8 cellular contexts compared by ENCODE assay signal in genomic region chr17:63740464-63741181, GRCh38. TPM values are rescaled to one million over a fixed set of nuclear protein-coding genes. Genes with fewer than 3 reads are reported as not detected.
DNase-seq lines count a peak whose midpoint lies in the region; ATAC-seq and TF ChIP-seq lines count a peak whose summit lies in the region.

No MANE protein-coding gene starts in this region.

- no peak for ATAC-seq in activated CD8-positive, alpha-beta memory T cell treated with anti-CD3 and anti-CD28 coated beads, Interleukin-2, amount 10 ng/mL, durations not matched to agents 7 days and 5 days
- ATAC-seq in upper lobe of right lung = peak; percentile 1

- peaks cover 26% of the 10 kb centered on the region for H3K4me1 Mint-ChIP-seq in activated CD8-positive, alpha-beta memory T cell treated with anti-CD3 and anti-CD28 coated beads, Interleukin-2, amount 10 ng/mL, durations not matched to agents 7 days and 5 days

- CTCF ChIA-PET in activated CD8-positive, alpha-beta memory T cell treated with anti-CD3 and anti-CD28 coated beads, Interleukin-2, amount 10 ng/mL, durations not matched to agents 7 days and 5 days (lab: Charles Lee) = interaction anchor here (0.8 to 1.7 kb wide), 7 partner anchors 30 to 129 kb away, joined by 3 to 9 read pairs (median 3); partner anchors contain the start of genes CCDC47 and DDX42

- peaks cover 10% of the 10 kb centered on the region for H3K36me3 Mint-ChIP-seq in activated CD8-positive, alpha-beta memory T cell treated with anti-CD3 and anti-CD28 coated beads, Interleukin-2, amount 10 ng/mL, durations not matched to agents 7 days and 5 days

- peak overlapping the region; percentile 95 for H3K4me3 ChIP-seq in upper lobe of right lung

- intact Hi-C loops in upper lobe of right lung (cut with DNase I) = no loop called here

- H3K27ac ChIP-seq in upper lobe of right lung = peak overlapping the region; percentile 96

- H3K9me3 ChIP-seq in upper lobe of right lung = no peaks in the 10 kb centered on the region

- no peaks in the 10 kb centered on the region for H3K27me3 ChIP-seq in upper lobe of right lung

- H3K27ac Mint-ChIP-seq in activated CD8-positive, alpha-beta memory T cell treated with anti-CD3 and anti-CD28 coated beads, Interleukin-2, amount 10 ng/mL, durations not matched to agents 7 days and 5 days = peak overlapping the region; percentile 89

- no peaks in the 10 kb centered on the region for H3K27me3 Mint-ChIP-seq in activated CD8-positive, alpha-beta memory T cell treated with anti-CD3 and anti-CD28 coated beads, Interleukin-2, amount 10 ng/mL, durations not matched to agents 7 days and 5 days

- no peak for TF ChIP-seq CTCF in upper lobe of right lung (IDR thresholded peaks at IDR 0.05)

- peaks cover 10% of the 10 kb centered on the region for H3K36me3 ChIP-seq in upper lobe of right lung

- DNase-seq in activated CD8-positive, alpha-beta memory T cell treated with anti-CD3 and anti-CD28 coated beads, Interleukin-2, amount 10 ng/mL, durations not matched to agents 7 days and 5 days = no peak
- no peak for DNase-seq in activated CD8-positive, alpha-beta memory T cell treated with anti-CD3 and anti-CD28 coated beads, Interleukin-2, amount 50 U/mL, for 4 hours
- DNase-seq in NCI-H460 (ENCODE audit: extremely low read depth, low read depth) = peak; percentile 4
- DNase-seq in cerebellum (ENCODE audit: low spot score) = peak; percentile 8
- DNase-seq in medulla oblongata (ENCODE audit: extremely low spot score) = peak; percentile 31
- DNase-seq in upper lobe of right lung = no peak
- DNase-seq in activated CD8-positive, alpha-beta memory T cell treated with anti-CD3 and anti-CD28 coated beads for 24 hours = no peak
- DNase-seq in Ammon's horn (ENCODE audit: low spot score) = no peak

- peak overlapping the region; percentile 94 for H3K4me3 Mint-ChIP-seq in activated CD8-positive, alpha-beta memory T cell treated with anti-CD3 and anti-CD28 coated beads, Interleukin-2, amount 10 ng/mL, durations not matched to agents 7 days and 5 days

- no peaks in the 10 kb centered on the region for H3K9me3 Mint-ChIP-seq in activated CD8-positive, alpha-beta memory T cell treated with anti-CD3 and anti-CD28 coated beads, Interleukin-2, amount 10 ng/mL, durations not matched to agents 7 days and 5 days (ENCODE audit: low read depth)

- H3K4me1 ChIP-seq in upper lobe of right lung = peaks cover 12% of the 10 kb centered on the region

RNA-seq across cellular contexts. Expression of gene STRADA, which starts 1.0 kb away (rescaled TPM):
- 10 to 100 TPM; 59.9 to 76.8 TPM for total RNA-seq in activated CD8-positive, alpha-beta memory T cell treated with anti-CD3 and anti-CD28 coated beads, Interleukin-2, amount 10 ng/mL, durations not matched to agents 7 days and 5 days
- 21.2 and 28.9 TPM in 2 replicates for total RNA-seq in NCI-H460 (2014; rRNA removed; shearing (Covaris generic))
- polyA plus RNA-seq in NCI-H460 (2014; cell fraction: nucleus; rRNA removed) = 63.4 and 72.6 TPM in 2 replicates
- total RNA-seq in cerebellum (47.6 TPM), upper lobe of right lung (30.2 TPM)

RNA-seq across cellular contexts. Expression of gene CCDC47, which starts 32.8 kb away (rescaled TPM):
- total RNA-seq in activated CD8-positive, alpha-beta memory T cell treated with anti-CD3 and anti-CD28 coated beads, Interleukin-2, amount 10 ng/mL, durations not matched to agents 7 days and 5 days = 10 to 100 TPM; 55.7 to 71.1 TPM
- total RNA-seq in NCI-H460 (2014; rRNA removed; shearing (Covaris generic)) = 66.5 and 79.2 TPM in 2 replicates
- 58.0 and 72.9 TPM in 2 replicates for polyA plus RNA-seq in NCI-H460 (2014; cell fraction: nucleus; rRNA removed)
- 41.0 TPM for total RNA-seq in cerebellum
- 91.4 TPM for total RNA-seq in upper lobe of right lung

RNA-seq across cellular contexts. Expression of gene DDX42, which starts 33.3 kb away (rescaled TPM):
- 100 to 1,000 TPM; 121 to 123 TPM for total RNA-seq in activated CD8-positive, alpha-beta memory T cell treated with anti-CD3 and anti-CD28 coated beads, Interleukin-2, amount 10 ng/mL, durations not matched to agents 7 days and 5 days
- 55.7 and 61.2 TPM in 2 replicates for total RNA-seq in NCI-H460 (2014; rRNA removed; shearing (Covaris generic))
- polyA plus RNA-seq in NCI-H460 (2014; cell fraction: nucleus; rRNA removed) = 105 and 186 TPM in 2 replicates
- 108 TPM for total RNA-seq in cerebellum
- total RNA-seq in upper lobe of right lung = 93.8 TPM

RNA-seq across cellular contexts. Expression of gene LIMD2, which starts 40.7 kb away (rescaled TPM):
- 100 to 1,000 TPM; 303 to 356 TPM for total RNA-seq in activated CD8-positive, alpha-beta memory T cell treated with anti-CD3 and anti-CD28 coated beads, Interleukin-2, amount 10 ng/mL, durations not matched to agents 7 days and 5 days
- 1.1 and 2.0 TPM in 2 replicates for total RNA-seq in NCI-H460 (2014; rRNA removed; shearing (Covaris generic))
- 10.1 and 18.9 TPM in 2 replicates for polyA plus RNA-seq in NCI-H460 (2014; cell fraction: nucleus; rRNA removed)
- 11.5 TPM for total RNA-seq in cerebellum
- 22.9 TPM for total RNA-seq in upper lobe of right lung

Comparison
In these comparisons a context has a peak if more than half of its experiments do, and no peak if none do; other contexts are left out.
1. DNase-seq: peak in NCI-H460 (single experiment), cerebellum (single experiment) and medulla oblongata (single experiment); none in activated CD8-positive, alpha-beta memory T cell treated with anti-CD3 and anti-CD28 coated beads, Interleukin-2, amount 10 ng/mL, durations not matched to agents 7 days and 5 days (single experiment), activated CD8-positive, alpha-beta memory T cell treated with anti-CD3 and anti-CD28 coated beads, Interleukin-2, amount 50 U/mL, for 4 hours (single experiment), upper lobe of right lung (single experiment), activated CD8-positive, alpha-beta memory T cell treated with anti-CD3 and anti-CD28 coated beads for 24 hours (single experiment) and Ammon's horn (single experiment).